In genomic region chr18:46754661-46755292, GRCh38 we compare ENCODE assay signal across 14 cellular contexts. TPM values are rescaled to one million over a fixed set of nuclear protein-coding genes. Genes with fewer than 3 reads are reported as not detected.
A peak's percentile ranks its signal among the peaks of the same experiment; 100 is the strongest.
DNase-seq lines count a peak whose midpoint lies in the region; ATAC-seq and TF ChIP-seq lines count a peak whose summit lies in the region.
"Had no signal": no experiment of that assay in that cellular context is flagged by ENCODE, and none has a peak within 500 bp of the region (broad histone marks: within the 10 kb centered on the region; RNA-seq: fewer than 3 reads in every experiment).

No MANE protein-coding gene starts in this region.

- H3F3A ChIP-seq in DOHH2 (ENCODE audit: control insufficient read depth, insufficient read depth), result peaks cover 13% of the 10 kb centered on the region; the same call in 1 of the 2 replicates

- H3K4me2 ChIP-seq in DOHH2 (ENCODE audit: low read length), result peak overlapping the region; percentile 38

- H3K9me3 Mint-ChIP-seq in brain (peaks cover 0 to 2% (median 0%) of the 10 kb centered on the region in 5 experiments), neural crest cell (no peaks in the 10 kb centered on the region)
- H3K9me3 Mint-ChIP-seq: CD8-positive, alpha-beta T cell had no signal

- H4K20me1 ChIP-seq in DOHH2 (ENCODE audit: control insufficient read depth, insufficient read depth, low read depth, low read length), result no peaks in the 10 kb centered on the region

- no peaks in the 10 kb centered on the region for H3K36me3 ChIP-seq in DOHH2 (ENCODE audit: control insufficient read depth, low read length)
- H3K36me3 ChIP-seq in HUES6 (ENCODE audit: control insufficient read depth, insufficient read depth, low read length), result no peaks in the 10 kb centered on the region
- H3K36me3 ChIP-seq: sigmoid colon, upper lobe of right lung had no signal

- H3K9me3 ChIP-seq in DOHH2 (ENCODE audit: control insufficient read depth, insufficient read depth, low read length), result no peaks in the 10 kb centered on the region
- H3K9me3 ChIP-seq in HUES6 (ENCODE audit: control insufficient read depth, insufficient read depth, low read depth, low read length), result no peaks in the 10 kb centered on the region
- H3K9me3 ChIP-seq: sigmoid colon, upper lobe of right lung had no signal

- peak overlapping the region; percentile 63 to 90 (median 82) for H3K4me3 Mint-ChIP-seq in brain
- H3K4me3 Mint-ChIP-seq in neural crest cell, result peak overlapping the region; percentile 79
- H3K4me3 Mint-ChIP-seq: CD8-positive, alpha-beta T cell had no signal

- H3K27ac Mint-ChIP-seq in brain (peak overlapping the region in 3 of 5 experiments; percentile 14 to 81 (median 70)), neural crest cell (ENCODE audit: unreplicated experiment) (no peak overlapping the region)
- H3K27ac Mint-ChIP-seq: CD8-positive, alpha-beta T cell had no signal

- peaks cover 52% of the 10 kb centered on the region for H3K4me1 Mint-ChIP-seq in brain
- peaks cover 17% of the 10 kb centered on the region for H3K4me1 Mint-ChIP-seq in neural crest cell

- H3K36me3 Mint-ChIP-seq in brain (peaks cover 10% of the 10 kb centered on the region), neural crest cell (ENCODE audit: low read depth) (no peaks in the 10 kb centered on the region)
- H3K36me3 Mint-ChIP-seq: CD8-positive, alpha-beta T cell had no signal

- H3K4me1 ChIP-seq in DOHH2 (ENCODE audit: control insufficient read depth, low read length) (peaks cover 41% of the 10 kb centered on the region), HUES6 (ENCODE audit: control insufficient read depth, insufficient read depth, low read length) (peaks cover 9% of the 10 kb centered on the region; the same call in 1 of the 2 replicates)

- H3K27me3 Mint-ChIP-seq in brain (peaks cover 54% of the 10 kb centered on the region), neural crest cell (ENCODE audit: low read depth) (peaks cover 84% of the 10 kb centered on the region)

- DNase-seq in neural crest cell (ENCODE audit: low read depth, low spot score), result no peak
- DNase-seq in coronary artery (ENCODE audit: low spot score), result no peak
- no peak for DNase-seq in NCI-H1105 (lab: John Stamatoyannopoulos, UW)
- DNase-seq: cortex of kidney, glutamatergic neuron, sigmoid colon, upper lobe of right lung had no signal

- H3K27ac ChIP-seq in DOHH2 (ENCODE audit: low read depth, low read length) (no peak overlapping the region), HUES6 (ENCODE audit: low read depth, low read length) (no peak overlapping the region), coronary artery (no peak overlapping the region)
- H3K27ac ChIP-seq: sigmoid colon, upper lobe of right lung had no signal

- H3K79me2 ChIP-seq in DOHH2 (ENCODE audit: control insufficient read depth, low read length), result no peaks in the 10 kb centered on the region

- peaks cover 69% of the 10 kb centered on the region for H3K27me3 ChIP-seq in DOHH2 (ENCODE audit: control insufficient read depth, low read length)
- H3K27me3 ChIP-seq in HUES6 (ENCODE audit: control insufficient read depth, insufficient read depth, low read length), result peaks cover 73% of the 10 kb centered on the region

- H3K9me2 ChIP-seq in DOHH2 (replicated peaks; ENCODE audit: control insufficient read depth, low read length), result no peaks in the 10 kb centered on the region

- TF ChIP-seq CTCF in DOHH2 (IDR thresholded peaks at IDR 0.05; ENCODE audit: low read depth, low read length, poor library complexity, severe bottlenecking) (no peak), brain (conservative IDR thresholded peaks at IDR 0.05) (no peak), neural crest cell (conservative IDR thresholded peaks at IDR 0.05) (no peak), coronary artery (IDR thresholded peaks at IDR 0.05) (no peak)

- ATAC-seq in GM19452 (IDR thresholded peaks at IDR 0.05; ENCODE audit: unreplicated experiment), result no peak
- ATAC-seq in GM21381 (IDR thresholded peaks at IDR 0.05; ENCODE audit: unreplicated experiment), result no peak
- ATAC-seq: CD8-positive, alpha-beta T cell had no signal

- H3K9ac ChIP-seq in HUES6 (ENCODE audit: low read length), result no peak overlapping the region

- H3K4me3 ChIP-seq in DOHH2 (ENCODE audit: low read length) (no peak overlapping the region), HUES6 (ENCODE audit: low read depth, low read length) (0 out of 2 replicates have a peak overlapping the region, but pooled peaks have one; percentile 4), coronary artery (no peak overlapping the region)
- H3K4me3 ChIP-seq: sigmoid colon, upper lobe of right lung had no signal

RNA-seq across cellular contexts. Expression of gene ST8SIA5, which starts 2.1 kb away (rescaled TPM):
- 45.0 TPM for polyA plus RNA-seq in brain (ENCODE audit: insufficient read depth, low read depth, low replicate concordance)
- 0.79 and 2.7 TPM in 2 replicates for total RNA-seq in neural crest cell
- total RNA-seq: CD8-positive, alpha-beta T cell; lung microvascular endothelial cell; upper lobe of right lung had no signal
